In the genomic region with DNA sequence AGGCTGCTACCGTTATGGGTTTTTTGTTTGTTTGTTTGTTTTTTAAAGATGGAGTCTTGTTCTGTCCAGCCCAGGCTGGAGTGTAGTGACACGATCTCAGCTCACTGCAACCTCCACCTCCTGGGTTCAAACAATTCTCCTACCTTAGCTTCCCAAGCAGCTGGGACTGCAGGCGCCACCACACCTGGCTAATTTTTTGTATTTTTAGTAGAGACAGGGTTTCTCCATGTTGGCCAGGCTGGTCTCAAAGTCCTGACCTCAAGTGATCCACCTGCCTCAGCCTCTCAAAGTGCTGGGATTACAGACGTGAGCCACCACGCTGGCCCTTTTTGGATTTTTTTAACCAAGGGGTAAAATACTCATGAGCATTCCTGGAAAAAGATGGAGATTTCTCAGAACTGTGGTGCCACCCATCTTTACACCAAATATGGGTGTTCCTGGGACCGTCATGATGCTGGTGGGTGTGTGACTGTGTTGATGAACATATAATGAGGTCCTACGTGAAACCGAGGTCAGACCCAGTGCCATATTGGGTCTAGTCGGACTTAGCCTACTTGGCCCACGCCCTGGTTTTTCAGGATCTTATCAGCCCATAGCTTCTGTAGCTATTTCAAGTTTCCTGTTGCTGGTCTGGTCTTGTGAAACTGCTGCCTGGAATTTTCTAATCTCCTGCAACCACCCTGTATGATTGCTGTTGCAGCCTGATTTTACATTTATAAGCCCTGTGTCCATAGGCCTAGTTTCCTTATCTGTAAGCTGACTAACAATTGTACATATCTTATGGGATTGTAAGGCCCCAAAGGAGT, we compare ENCODE assay signal across 11 cellular contexts. TPM values are rescaled to one million over a fixed set of nuclear protein-coding genes. Genes with fewer than 3 reads are reported as not detected.
DNase-seq lines count a peak whose midpoint lies in the region; ATAC-seq and TF ChIP-seq lines count a peak whose summit lies in the region.
"Had no signal": no experiment of that assay in that cellular context is flagged by ENCODE, and none has a peak within 500 bp of the region (broad histone marks: within the 10 kb centered on the region; RNA-seq: fewer than 3 reads in every experiment).

No MANE protein-coding gene starts in this region.

- peaks cover 34 to 48% (median 36%) of the 10 kb centered on the region in 3 donors for H3K4me1 Mint-ChIP-seq in IgD-negative memory B cell

- H3K4me3 ChIP-seq in ACC112 (ENCODE audit: low read depth, low read length) = no peak overlapping the region
- no peak overlapping the region for H3K4me3 ChIP-seq in cardiac fibroblast (replicated peaks in 1 of 2; ENCODE audit: low read depth in 2 of 2, low read length in 2 of 2)
- H3K4me3 ChIP-seq in mesodermal cell (ENCODE audit: extremely low read depth, insufficient read depth, low read length, poor library complexity, severe bottlenecking) = no peak overlapping the region

- ATAC-seq in GM21360 (IDR thresholded peaks at IDR 0.05; ENCODE audit: unreplicated experiment) = no peak

- no peaks in the 10 kb centered on the region for H3K9me3 Mint-ChIP-seq in IgD-negative memory B cell

- H3K4me1 ChIP-seq in ACC112 (ENCODE audit: control insufficient read depth, insufficient read depth, low read length, unreplicated experiment) = peaks cover 6% of the 10 kb centered on the region
- H3K4me1 ChIP-seq in mesodermal cell (ENCODE audit: control insufficient read depth, insufficient read depth, low read length, poor library complexity, severe bottlenecking) = peaks cover 32% of the 10 kb centered on the region

- peaks cover 24% of the 10 kb centered on the region for H3K36me3 ChIP-seq in ACC112 (ENCODE audit: insufficient read depth, low read length)
- peaks cover 55% of the 10 kb centered on the region for H3K36me3 ChIP-seq in mesodermal cell (ENCODE audit: control insufficient read depth, insufficient read depth, low read length)

- peak overlapping the region in 2 of 4 donors; percentile 51 to 68 for H3K4me3 Mint-ChIP-seq in IgD-negative memory B cell

- no peak for TF ChIP-seq CTCF in cardiac fibroblast (IDR thresholded peaks at IDR 0.05; ENCODE audit: low read depth, low read length)

- H3K9me3 ChIP-seq in mesodermal cell (ENCODE audit: control insufficient read depth, low read length) = no peaks in the 10 kb centered on the region

- DNase-seq in cardiac fibroblast (ENCODE audit: low read depth in 2 of 2) (peak; percentile 61 to 97), cortex of kidney (lab: John Stamatoyannopoulos, UW) (no peak), NCI-H446 treated with DMSO at 0.1 percent for 48 hours (lab: John Stamatoyannopoulos, UW) (no peak), AG20443 (ENCODE audit: low spot score) (no peak)
- DNase-seq: activated CD4-positive, alpha-beta T cell treated with anti-CD3 and anti-CD28 coated beads for 1 hour; DMS153; NCI-H1092 had no signal

- peaks cover 18% of the 10 kb centered on the region for H3K36me3 Mint-ChIP-seq in IgD-negative memory B cell

- H3K27ac ChIP-seq in ACC112 (ENCODE audit: low read depth, low read length) (peak overlapping the region; percentile 32; the same call in 1 of the 2 replicates), mesodermal cell (ENCODE audit: low read depth, low read length, severe bottlenecking) (peak overlapping the region; percentile 46)

- H3K79me2 ChIP-seq in ACC112 (ENCODE audit: control insufficient read depth, insufficient read depth, low read length, unreplicated experiment) = peaks cover 23% of the 10 kb centered on the region

- 84 to 88% methylated on average over 4 to 6 of the region's 10 CpGs for WGBS in mesodermal cell (ENCODE audit: insufficient coverage in 2 of 2), 2 experiments

- no peaks in the 10 kb centered on the region for H3K27me3 Mint-ChIP-seq in IgD-negative memory B cell

- no peak overlapping the region for H2AFZ ChIP-seq in ACC112 (ENCODE audit: low read length, unreplicated experiment)

- H3K27ac Mint-ChIP-seq in IgD-negative memory B cell = peak overlapping the region; percentile 39 to 96 (median 50)

- no peaks in the 10 kb centered on the region for H3K27me3 ChIP-seq in ACC112 (ENCODE audit: insufficient read depth, low read length)

RNA-seq across cellular contexts. Expression of a gene that starts 6.2 kb away (rescaled TPM):
- 558 TPM for polyA plus RNA-seq in IgD-negative memory B cell
- 41.8 TPM for polyA plus RNA-seq in mesodermal cell (2013, experiment 1 of 2)
- 37.0 TPM for polyA plus RNA-seq in mesodermal cell (2013, experiment 2 of 2)

RNA-seq across cellular contexts. Expression of a gene that starts 10.0 kb away (rescaled TPM):
- polyA plus RNA-seq in IgD-negative memory B cell = 3.2 TPM
- 20.0 TPM for polyA plus RNA-seq in mesodermal cell (2013, experiment 1 of 2)
- 17.7 TPM for polyA plus RNA-seq in mesodermal cell (2013, experiment 2 of 2)

RNA-seq across cellular contexts. Expression of a gene that starts 20.1 kb away (rescaled TPM):
- polyA plus RNA-seq in IgD-negative memory B cell = not detected
- not detected for polyA plus RNA-seq in mesodermal cell (2013, experiment 1 of 2)
- not detected for polyA plus RNA-seq in mesodermal cell (2013, experiment 2 of 2)

RNA-seq across cellular contexts. Expression of a gene that starts 21.7 kb away (rescaled TPM):
- 103 TPM for polyA plus RNA-seq in IgD-negative memory B cell
- 242 TPM for polyA plus RNA-seq in mesodermal cell (2013, experiment 1 of 2)
- polyA plus RNA-seq in mesodermal cell (2013, experiment 2 of 2) = 241 TPM

RNA-seq across cellular contexts. Expression of a gene that starts 42.1 kb away (rescaled TPM):
- polyA plus RNA-seq in IgD-negative memory B cell = 1.2 TPM
- polyA plus RNA-seq in mesodermal cell (2013, experiment 1 of 2) = 22.6 TPM
- polyA plus RNA-seq in mesodermal cell (2013, experiment 2 of 2) = 18.3 TPM

Comparison
In these comparisons a context has a peak if more than half of its experiments do, and no peak if none do; other contexts are left out.
1. DNase-seq: peak in cardiac fibroblast (2 of 2); none in cortex of kidney (single experiment), NCI-H446 treated with DMSO at 0.1 percent for 48 hours (single experiment) and AG20443 (single experiment).